In genomic region chr13:52446265-52446664, GRCh38 we compare ENCODE assay signal across 10 cellular contexts.
"Had no signal": no experiment of that assay in that cellular context is flagged by ENCODE, and none has a peak within 500 bp of the region (broad histone marks: within the 10 kb centered on the region; RNA-seq: fewer than 3 reads in every experiment).

No MANE protein-coding gene starts in this region.

- H3K27me3 ChIP-seq: tibial artery had no signal

- H3K9me3 Mint-ChIP-seq: activated CD4-positive, alpha-beta memory T cell treated with anti-CD3 and anti-CD28 coated beads, Interleukin-2, amount 10 ng/mL, durations not matched to agents 7 days and 5 days; naive B cell; T-helper 2 cell treated with Interferon-gamma antibody and Interleukin-4, amounts not matched to agents 5 μg/mL and 100 μg/mL, for 36 hours had no signal

- ATAC-seq: left cardiac atrium, lower lobe of right lung had no signal

- H3K4me3 ChIP-seq: lower lobe of right lung, tibial artery had no signal

- H3K4me3 Mint-ChIP-seq: activated CD4-positive, alpha-beta memory T cell treated with anti-CD3 and anti-CD28 coated beads, Interleukin-2, amount 10 ng/mL, durations not matched to agents 7 days and 5 days; naive B cell; T-helper 2 cell treated with Interferon-gamma antibody and Interleukin-4, amounts not matched to agents 5 μg/mL and 100 μg/mL, for 36 hours had no signal

- H3K9me3 ChIP-seq: lower lobe of right lung, tibial artery had no signal

- H3K27me3 Mint-ChIP-seq: activated CD4-positive, alpha-beta memory T cell treated with anti-CD3 and anti-CD28 coated beads, Interleukin-2, amount 10 ng/mL, durations not matched to agents 7 days and 5 days; naive B cell had no signal

- DNase-seq: activated CD4-positive, alpha-beta memory T cell treated with anti-CD3 and anti-CD28 coated beads, Interleukin-2, amount 10 ng/mL, durations not matched to agents 7 days and 5 days; activated naive CD4-positive, alpha-beta T cell; hypothalamus; left cardiac atrium; lower lobe of right lung; naive B cell; retina; SW 1271; tibial artery had no signal

- H3K27ac Mint-ChIP-seq: activated CD4-positive, alpha-beta memory T cell treated with anti-CD3 and anti-CD28 coated beads, Interleukin-2, amount 10 ng/mL, durations not matched to agents 7 days and 5 days; T-helper 2 cell treated with Interferon-gamma antibody and Interleukin-4, amounts not matched to agents 5 μg/mL and 100 μg/mL, for 36 hours had no signal

- H3K27ac ChIP-seq: lower lobe of right lung, tibial artery had no signal
